In genomic region chr16:31880322-31880979, GRCh38 we compare ENCODE assay signal across 9 cellular contexts. TPM values are rescaled to one million over a fixed set of nuclear protein-coding genes. Genes with fewer than 3 reads are reported as not detected.
DNase-seq lines count a peak whose midpoint lies in the region; ATAC-seq, FAIRE-seq and TF ChIP-seq lines count a peak whose summit lies in the region.
"Had no signal": no experiment of that assay in that cellular context is flagged by ENCODE, and none has a peak within 500 bp of the region (broad histone marks: within the 10 kb centered on the region; RNA-seq: fewer than 3 reads in every experiment).

No MANE protein-coding gene starts in this region.

- peak overlapping the region; percentile 11; the same call in 1 of the 2 replicates for H3K4me2 ChIP-seq in GM12878 (ENCODE audit: control insufficient read depth, insufficient read depth)

- BruUV-seq in GM12878 (replicated peaks; lab: Mats Ljungman, UMichigan), result no TSS peak

- WGBS in GM12878 (ENCODE audit: insufficient coverage, insufficient replicate concordance, low lambda C conversion rate, missing lambda C conversion rate), result 19% methylated on average over 3 of the region's 3 CpGs

- TF ChIP-seq RAD21 in GM12878 (IDR thresholded peaks at IDR 0.05; ENCODE audit: insufficient read depth, low read depth, low read length), result no peak

- POLR2A ChIA-PET in AG04450 (lab: Yijun Ruan, JAX) (no interaction called here), GM12878 (lab: Charles Lee) (no interaction called here)

- H3K4me1 ChIP-seq in GM12878 (ENCODE audit: control insufficient read depth, insufficient read depth, low read length), result peaks cover 18% of the 10 kb centered on the region
- peaks cover 7 to 75% of the 10 kb centered on the region in 2 donors for H3K4me1 ChIP-seq in left lung

- H3K9me3 ChIP-seq in AG04450 (ENCODE audit: control insufficient read depth, insufficient read depth, low read length) (peaks cover 12% of the 10 kb centered on the region), GM12878 (replicated peaks; ENCODE audit: control insufficient read depth, insufficient read depth, low read length) (peaks cover 36% of the 10 kb centered on the region), left lung (no peaks in the 10 kb centered on the region)

- peaks cover 9 to 53% of the 10 kb centered on the region in 2 experiments for H3K36me3 ChIP-seq in GM12878 (ENCODE audit: control insufficient read depth in 2 of 2, insufficient read depth in 2 of 2, low read length in 1 of 2)
- peaks cover 0 to 57% of the 10 kb centered on the region in 2 donors for H3K36me3 ChIP-seq in left lung

- intact Hi-C loops in GM12878 (cut with micrococcal nuclease; ENCODE audit: unreplicated experiment), result no loop called here
- intact Hi-C loops in left lung (cut with DNase I), result no loop called here

- CTCF ChIA-PET in AG04450 (lab: Charles Lee), result interaction anchor here (2.4 kb wide), 1 partner anchor 12 kb away, joined by 17 read pairs; no protein-coding TSS in a partner anchor
- CTCF ChIA-PET in GM12878 (lab: Yijun Ruan, JAX), result interaction anchor here (1.2 to 3.6 kb wide), 3 partner anchors 12 to 22 kb away, joined by 5 to 20 read pairs (median 5); no protein-coding TSS in a partner anchor

- H3K4me1 Mint-ChIP-seq in type B pancreatic cell (ENCODE audit: unreplicated experiment), result peaks cover 23% of the 10 kb centered on the region

- H3K27ac ChIP-seq in AG04450 (ENCODE audit: low read depth, low read length), result peak overlapping the region; percentile 41
- peak overlapping the region; percentile 30 for H3K27ac ChIP-seq in GM12878 (ENCODE audit: control insufficient read depth, insufficient read depth)
- H3K27ac ChIP-seq in left lung, result peak overlapping the region; percentile 37 to 72

- FAIRE-seq in GM12878 (lab: Jason Lieb, UNC), result no peak

- no peaks in the 10 kb centered on the region for H3K9me3 Mint-ChIP-seq in type B pancreatic cell

- peaks cover 4% of the 10 kb centered on the region; the same call in 1 of the 2 replicates for H4K20me1 ChIP-seq in GM12878 (ENCODE audit: control insufficient read depth, insufficient read depth)

- TF ChIP-seq CTCF in AG04450 (IDR thresholded peaks at IDR 0.05; ENCODE audit: low read depth, low read length) (no peak), NB4 (IDR thresholded peaks at IDR 0.05; ENCODE audit: low read depth, low read length) (no peak), GM12878 (IDR thresholded peaks at IDR 0.05 in 2 of 3, conservative IDR thresholded peaks at IDR 0.05 in 1 of 3; ENCODE audit: control insufficient read depth in 2 of 3, extremely low read depth in 1 of 3, insufficient read depth in 1 of 3, low read depth in 3 of 3, low read length in 3 of 3) (0 out of 6 replicates have a peak, but pooled peaks of 1 of the 3 experiments have one; percentile 2), left lung (IDR thresholded peaks at IDR 0.05) (no peak), type B pancreatic cell (conservative IDR thresholded peaks at IDR 0.05) (no peak)

- peak overlapping the region; percentile 68 for H3K27ac Mint-ChIP-seq in type B pancreatic cell

- H3K9ac ChIP-seq in GM12878 (ENCODE audit: control insufficient read depth, insufficient read depth, low read length), result no peak overlapping the region

- RAD21 ChIA-PET in GM12878 (lab: Charles Lee; ENCODE audit: unreplicated experiment), result interaction anchor here (1.7 kb wide), 1 partner anchor 12 kb away, joined by 9 read pairs; no protein-coding TSS in a partner anchor

- ATAC-seq in GM19463 (IDR thresholded peaks at IDR 0.05; ENCODE audit: unreplicated experiment) (peak; percentile 34), GM12878 (peak; percentile 65), left lung (peak; percentile 72), GM19328 (IDR thresholded peaks at IDR 0.05; ENCODE audit: unreplicated experiment) (no peak)

- H3K79me2 ChIP-seq in GM12878 (ENCODE audit: control insufficient read depth, insufficient read depth, low read length), result peaks cover 92% of the 10 kb centered on the region

- TF ChIP-seq POLR2A in NB4 (IDR thresholded peaks at IDR 0.05; ENCODE audit: extremely low read depth, insufficient read length) (no peak), GM12878 (IDR thresholded peaks at IDR 0.05; ENCODE audit: low read depth, low read length) (no peak)

- no peak overlapping the region for H3K4me3 ChIP-seq in AG04450 (ENCODE audit: low read depth, low read length)
- no peak overlapping the region for H3K4me3 ChIP-seq in NB4 (ENCODE audit: low read depth, low read length)
- peak overlapping the region; percentile 51; the same call in 1 of the 2 replicates for H3K4me3 ChIP-seq in GM12878
- H3K4me3 ChIP-seq in left lung, result no peak overlapping the region

- 0 out of 4 replicates have a peak, but pooled peaks of 1 of the 2 experiments have one; percentile 26 for TF ChIP-seq EP300 in GM12878 (IDR thresholded peaks at IDR 0.05; ENCODE audit: borderline replicate concordance in 1 of 2, control insufficient read depth in 1 of 2, low read depth in 2 of 2, low read length in 2 of 2)

- H3K27me3 Mint-ChIP-seq in type B pancreatic cell, result no peaks in the 10 kb centered on the region
- H3K27me3 Mint-ChIP-seq: brain had no signal

- H3K27me3 ChIP-seq in AG04450 (ENCODE audit: control insufficient read depth, insufficient read depth, low read length) (no peaks in the 10 kb centered on the region), GM12878 (replicated peaks in 1 of 2; ENCODE audit: control insufficient read depth in 2 of 2, insufficient read depth in 2 of 2, low read length in 1 of 2) (no peaks in the 10 kb centered on the region), left lung (no peaks in the 10 kb centered on the region)

- no peak overlapping the region for H2AFZ ChIP-seq in GM12878 (ENCODE audit: control insufficient read depth, low read depth, low read length)

- H3K36me3 Mint-ChIP-seq in type B pancreatic cell, result peaks cover 41% of the 10 kb centered on the region

- H3K4me3 Mint-ChIP-seq in type B pancreatic cell, result no peak overlapping the region

- DNase-seq in AG04450 (ENCODE audit: low read depth, low spot score) (no peak), NB4 (ENCODE audit: low read depth) (peak; percentile 89), GM12878 (ENCODE audit: low read depth, low spot score) (peak; percentile 38), left lung (peak in 1 of 2 donors; percentile 41), type B pancreatic cell (ENCODE audit: extremely low spot score, unreplicated experiment) (no peak), 8988T (no peak)

- SMC1A ChIA-PET in GM12878 (lab: Charles Lee; ENCODE audit: uncharacterized antibody, unreplicated experiment), result interaction anchor here (6.1 kb wide), 1 partner anchor 13 kb away, joined by 37 read pairs; no protein-coding TSS in a partner anchor

- in situ Hi-C loops in GM12878 (cut with MboI), result loop anchor here (10.0 to 25.0 kb wide), 5 partner anchors 46 to 1793 kb away; partner anchors contain the start of genes CFAP119, FBRS, ITGAL and PPP4C

TF ChIP-seq in GM12878, 131 proteins besides CTCF, POLR2A, EP300 and RAD21 (continues in another document):
- TF ChIP-seq, protein P1, sequence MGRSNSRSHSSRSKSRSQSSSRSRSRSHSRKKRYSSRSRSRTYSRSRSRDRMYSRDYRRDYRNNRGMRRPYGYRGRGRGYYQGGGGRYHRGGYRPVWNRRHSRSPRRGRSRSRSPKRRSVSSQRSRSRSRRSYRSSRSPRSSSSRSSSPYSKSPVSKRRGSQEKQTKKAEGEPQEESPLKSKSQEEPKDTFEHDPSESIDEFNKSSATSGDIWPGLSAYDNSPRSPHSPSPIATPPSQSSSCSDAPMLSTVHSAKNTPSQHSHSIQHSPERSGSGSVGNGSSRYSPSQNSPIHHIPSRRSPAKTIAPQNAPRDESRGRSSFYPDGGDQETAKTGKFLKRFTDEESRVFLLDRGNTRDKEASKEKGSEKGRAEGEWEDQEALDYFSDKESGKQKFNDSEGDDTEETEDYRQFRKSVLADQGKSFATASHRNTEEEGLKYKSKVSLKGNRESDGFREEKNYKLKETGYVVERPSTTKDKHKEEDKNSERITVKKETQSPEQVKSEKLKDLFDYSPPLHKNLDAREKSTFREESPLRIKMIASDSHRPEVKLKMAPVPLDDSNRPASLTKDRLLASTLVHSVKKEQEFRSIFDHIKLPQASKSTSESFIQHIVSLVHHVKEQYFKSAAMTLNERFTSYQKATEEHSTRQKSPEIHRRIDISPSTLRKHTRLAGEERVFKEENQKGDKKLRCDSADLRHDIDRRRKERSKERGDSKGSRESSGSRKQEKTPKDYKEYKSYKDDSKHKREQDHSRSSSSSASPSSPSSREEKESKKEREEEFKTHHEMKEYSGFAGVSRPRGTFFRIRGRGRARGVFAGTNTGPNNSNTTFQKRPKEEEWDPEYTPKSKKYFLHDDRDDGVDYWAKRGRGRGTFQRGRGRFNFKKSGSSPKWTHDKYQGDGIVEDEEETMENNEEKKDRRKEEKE (IDR thresholded peaks at IDR 0.05), result no peak
- no peak for TF ChIP-seq FOXK2 (IDR thresholded peaks at IDR 0.05)

RNA-seq across cellular contexts. Expression of gene ZNF267, which starts 6.8 kb away (rescaled TPM):
- 5.1 and 6.8 TPM in 2 replicates for polyA plus RNA-seq in AG04450 (2011; rRNA removed)
- 6.4 and 9.2 TPM in 2 replicates for polyA minus RNA-seq in AG04450 (2011; rRNA and poly(A)+ RNA removed)
- total RNA-seq in GM12878 (2013; cell fraction: nucleolus; rRNA removed), result 161 and 168 TPM in 2 replicates
- total RNA-seq in GM12878 (2014; rRNA removed), result 27.4 and 35.1 TPM in 2 replicates
- total RNA-seq in GM12878 (2014; rRNA removed; fragmentation: Illumina TruSeq; extraction: Trizol), result 54.6 and 57.3 TPM in 2 replicates
- 32.5 and 39.3 TPM in 2 replicates for total RNA-seq in GM12878 (2021)
- polyA plus RNA-seq in GM12878 (2011; ENCODE audit: low read depth), result 12.6 TPM
- polyA plus RNA-seq in GM12878 (2011; rRNA removed), result 50.0 and 87.3 TPM in 2 replicates
- 13.6 and 20.2 TPM in 2 replicates for polyA plus RNA-seq in GM12878 (2011; cell fraction: cytosol; rRNA removed)
- 45.7 and 52.3 TPM in 2 replicates for polyA plus RNA-seq in GM12878 (2011; cell fraction: nucleus; rRNA removed)
- polyA plus RNA-seq in GM12878 (2012), result 18.0 and 19.4 TPM in 2 replicates
- polyA plus RNA-seq in GM12878 (2014; fragmentation: Illumina TruSeq; extraction: Trizol), result 31.8 and 46.2 TPM in 2 replicates
- polyA plus RNA-seq in GM12878 (2014; fragmentation: Nextera tagmentation; extraction: Ambion mirVana), result 10 to 100 TPM; 16.3 to 18.9 TPM
- 13.9 and 18.3 TPM in 2 replicates for polyA plus RNA-seq in GM12878 (2014; rRNA removed)
- 10 to 100 TPM; 28.6 to 30.7 TPM for polyA plus RNA-seq in GM12878 (2016; fragmentation: Nextera tagmentation; extraction: Ambion mirVana)
- polyA minus RNA-seq in GM12878 (2011; rRNA and poly(A)+ RNA removed), result 72.0 and 84.8 TPM in 2 replicates
- 34.0 and 41.3 TPM in 2 replicates for polyA minus RNA-seq in GM12878 (2011; cell fraction: cytosol; rRNA and poly(A)+ RNA removed)
- 75.3 and 104 TPM in 2 replicates for polyA minus RNA-seq in GM12878 (2011; cell fraction: nucleus; rRNA and poly(A)+ RNA removed)
- 10 to 100 TPM; 14.1 to 30.8 TPM for total RNA-seq in left lung
- total RNA-seq in type B pancreatic cell (ENCODE audit: low replicate concordance), result 15.8 and 16.3 TPM in 2 replicates

Comparison
In these comparisons a context has a peak if more than half of its experiments do, and no peak if none do; other contexts are left out.
1. DNase-seq: peak in NB4 (single experiment) and GM12878 (single experiment); none in AG04450 (single experiment), type B pancreatic cell (single experiment) and 8988T (single experiment).
2. Peak in every context shown above with its lines, with median percentiles within 50 percentile points of each other: H3K27ac ChIP-seq.